9 cellular contexts compared by ENCODE assay signal in genomic region chr6:108175592-108176279, GRCh38. TPM values are rescaled to one million over a fixed set of nuclear protein-coding genes. Genes with fewer than 3 reads are reported as not detected.
DNase-seq lines count a peak whose midpoint lies in the region; ATAC-seq and TF ChIP-seq lines count a peak whose summit lies in the region.
"Had no signal": no experiment of that assay in that cellular context is flagged by ENCODE, and none has a peak within 500 bp of the region (broad histone marks: within the 10 kb centered on the region; RNA-seq: fewer than 3 reads in every experiment).

No MANE protein-coding gene starts in this region.

- peak; percentile 44 for TF ChIP-seq CTCF in chondrocyte (IDR thresholded peaks at IDR 0.05)
- TF ChIP-seq CTCF in natural killer cell (IDR thresholded peaks at IDR 0.05), result no peak

- H3K4me1 Mint-ChIP-seq in chondrocyte (ENCODE audit: low read depth), result peaks cover 25% of the 10 kb centered on the region
- H3K4me1 Mint-ChIP-seq in natural killer cell, result peaks cover 12 to 25% of the 10 kb centered on the region in 2 donors

- H3K27me3 Mint-ChIP-seq in chondrocyte (ENCODE audit: low read depth) (peaks cover 85% of the 10 kb centered on the region), natural killer cell (ENCODE audit: low read depth in 2 of 2) (peaks cover 59 to 83% of the 10 kb centered on the region in 2 donors)

- DNase-seq in COR-L47 (lab: John Stamatoyannopoulos, UW) (peak; percentile 24), HuH-7.5 (ENCODE audit: low spot score) (peak; percentile 85), chondrocyte (ENCODE audit: low spot score) (no peak), natural killer cell (no peak), SKM-1 treated with dmso at 0.1 percent for 144 hours (lab: John Stamatoyannopoulos, UW; ENCODE audit: unreplicated experiment) (no peak)
- no peak for DNase-seq in activated CD4-positive, CD25-positive, alpha-beta regulatory T cell treated with anti-CD3 and anti-CD28 coated beads, Interleukin-2, amount 50 U/mL, for 72 hours
- DNase-seq: foreskin melanocyte had no signal

- intact Hi-C loops in natural killer cell (cut with micrococcal nuclease), result no loop called here

- ATAC-seq in natural killer cell (no peak), GM21423 (IDR thresholded peaks at IDR 0.05; ENCODE audit: unreplicated experiment) (no peak), HG02852 (IDR thresholded peaks at IDR 0.05; ENCODE audit: unreplicated experiment) (no peak)

- H3K27ac Mint-ChIP-seq in chondrocyte (ENCODE audit: unreplicated experiment), result no peak overlapping the region
- H3K27ac Mint-ChIP-seq in natural killer cell, result no peak overlapping the region

- H3K36me3 Mint-ChIP-seq in chondrocyte (ENCODE audit: low read depth) (peaks cover 2% of the 10 kb centered on the region), natural killer cell (no peaks in the 10 kb centered on the region)

- H3K9me3 Mint-ChIP-seq in chondrocyte (ENCODE audit: low read depth), result peaks cover 2% of the 10 kb centered on the region
- H3K9me3 Mint-ChIP-seq in natural killer cell, result no peaks in the 10 kb centered on the region

- H3K4me3 Mint-ChIP-seq in chondrocyte (ENCODE audit: unreplicated experiment) (peak overlapping the region; percentile 57), natural killer cell (peak overlapping the region; percentile 45)

RNA-seq across cellular contexts. Expression of gene NR2E1, which starts 9.9 kb away (rescaled TPM):
- total RNA-seq in chondrocyte, result not detected in 3 replicates
- total RNA-seq in natural killer cell, result not detected

Comparison
In these comparisons a context has a peak if more than half of its experiments do, and no peak if none do; other contexts are left out.
1. DNase-seq: peak in COR-L47 (single experiment) and HuH-7.5 (single experiment); none in chondrocyte (single experiment), natural killer cell (single experiment), activated CD4-positive, CD25-positive, alpha-beta regulatory T cell treated with anti-CD3 and anti-CD28 coated beads, Interleukin-2, amount 50 U/mL, for 72 hours (single experiment) and SKM-1 treated with dmso at 0.1 percent for 144 hours (single experiment).